In the genomic region with DNA sequence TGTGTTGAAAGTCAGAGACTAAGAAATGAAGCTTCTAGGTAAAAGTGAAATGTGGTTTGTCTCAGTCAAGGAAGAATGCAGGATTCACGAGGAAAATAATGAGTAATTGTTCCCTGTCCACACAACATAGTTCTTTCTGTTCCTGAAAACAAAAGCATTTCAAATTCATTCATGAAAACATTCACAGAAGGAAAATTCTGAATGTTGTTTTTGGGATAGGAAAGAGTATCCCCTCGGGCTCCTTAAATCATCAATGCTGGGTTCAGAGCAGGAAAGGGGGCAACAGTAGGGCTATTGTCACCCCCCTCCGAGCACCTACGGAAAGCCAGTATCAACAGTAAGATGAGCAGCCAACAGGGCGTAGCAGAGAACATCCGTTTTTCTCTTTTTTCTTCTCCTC, we compare ENCODE assay signal across 14 cellular contexts.
DNase-seq lines count a peak whose midpoint lies in the region; ATAC-seq and TF ChIP-seq lines count a peak whose summit lies in the region.
"Had no signal": no experiment of that assay in that cellular context is flagged by ENCODE, and none has a peak within 500 bp of the region (broad histone marks: within the 10 kb centered on the region; RNA-seq: fewer than 3 reads in every experiment).

No MANE protein-coding gene starts in this region.

- CTCF ChIA-PET in mammary epithelial cell (lab: Charles Lee; ENCODE audit: low non-redundant PET) = no interaction called here

- WGBS in mammary epithelial cell (ENCODE audit: low coverage, missing lambda C conversion rate) = 3% methylated on average over 6 of the region's 6 CpGs
- 67 to 71% methylated on average over 6 of the region's 6 CpGs for WGBS in lower leg skin, 2 donors

- intact Hi-C loops in mammary epithelial cell (cut with micrococcal nuclease) = no loop called here
- intact Hi-C loops in sciatic nerve (cut with DNase I) = no loop called here
- intact Hi-C loops in lower leg skin (cut with DNase I; ENCODE audit: low total_unique reads) = loop anchor here (5.0 kb wide), 1 partner anchor 1463 kb away; no protein-coding TSS in a partner anchor
- intact Hi-C loops in Right ventricle myocardium inferior (cut with DNase I) = no loop called here

- dilution Hi-C loops in mammary epithelial cell (cut with HindIII; ENCODE audit: low sequenced_read_pairs) = loop anchor here (25.0 kb wide), 1 partner anchor 758 kb away; no protein-coding TSS in a partner anchor

- no peak for TF ChIP-seq CTCF in mammary epithelial cell (conservative IDR thresholded peaks at IDR 0.05 in 1 of 2, IDR thresholded peaks at IDR 0.05 in 1 of 2; ENCODE audit: extremely low read depth in 1 of 2, insufficient read depth in 1 of 2, low read depth in 1 of 2, low read length in 2 of 2)
- TF ChIP-seq CTCF in lower leg skin (IDR thresholded peaks at IDR 0.05) = no peak

- no peak for TF ChIP-seq POLR2A in lower leg skin (IDR thresholded peaks at IDR 0.05)

- H3K4me3 ChIP-seq in BLaER1 treated with 17β-estradiol and CSF1 and Interleukin-3, amounts not matched to agents 10 nM and 100 nM = peak overlapping the region in 4 of 10 experiments; percentile 12 to 34 (median 18); a peak in 4 of 20 replicates
- H3K4me3 ChIP-seq in mammary epithelial cell (replicated peaks in 1 of 3; ENCODE audit: insufficient read depth in 1 of 3, low read depth in 2 of 3, low read length in 3 of 3) (peak overlapping the region in 2 of 3 experiments; percentile 18 to 37), lower leg skin (ENCODE audit: low read depth, poor library complexity, severe bottlenecking) (no peak overlapping the region)

- H3K27ac ChIP-seq in BLaER1 treated with 17β-estradiol and CSF1 and Interleukin-3, amounts not matched to agents 10 nM and 100 nM = peak overlapping the region in 6 of 11 experiments; percentile 0 to 50 (median 24); a peak in 7 of 22 replicates
- peak overlapping the region; percentile 76 for H3K27ac ChIP-seq in mammary epithelial cell (ENCODE audit: insufficient read depth, low read depth, low read length)

- no TSS peak for BruUV-seq in mammary epithelial cell (replicated peaks; lab: Mats Ljungman, UMichigan)

- in situ Hi-C loops in mammary epithelial cell (cut with MboI; ENCODE audit: low sequenced_read_pairs in 2 of 2) = no loop called here

- peaks cover 0 to 23% (median 6%) of the 10 kb centered on the region in 11 experiments; a peak in 10 of 22 replicates for H3K9me3 ChIP-seq in BLaER1 treated with 17β-estradiol and CSF1 and Interleukin-3, amounts not matched to agents 10 nM and 100 nM (replicated peaks in 1 of 11)
- no peaks in the 10 kb centered on the region for H3K9me3 ChIP-seq in mammary epithelial cell (replicated peaks; ENCODE audit: insufficient read depth, low read length)
- H3K9me3 ChIP-seq: Caco-2 had no signal

- H4K20me1 ChIP-seq in BLaER1 treated with 17β-estradiol and CSF1 and Interleukin-3, amounts not matched to agents 10 nM and 100 nM = no peaks in the 10 kb centered on the region
- no peaks in the 10 kb centered on the region for H4K20me1 ChIP-seq in mammary epithelial cell (ENCODE audit: insufficient read depth, low read length)

- peak overlapping the region; percentile 56 to 78 (median 69) for H3K4me2 ChIP-seq in BLaER1 treated with 17β-estradiol and CSF1 and Interleukin-3, amounts not matched to agents 10 nM and 100 nM
- peak overlapping the region; percentile 67 for H3K4me2 ChIP-seq in mammary epithelial cell (ENCODE audit: insufficient read depth, low read depth, low read length)

- peak; percentile 65 for DNase-seq in mammary epithelial cell
- DNase-seq in medulla oblongata (ENCODE audit: extremely low spot score) = peak; percentile 58
- DNase-seq in sciatic nerve (ENCODE audit: low spot score) = no peak
- no peak for DNase-seq in NOMO-1 (lab: John Stamatoyannopoulos, UW; ENCODE audit: unreplicated experiment in 2 of 2)
- no peak for DNase-seq in GF-D8 (lab: John Stamatoyannopoulos, UW)
- no peak for DNase-seq in lower leg skin (ENCODE audit: low spot score in 2 of 2)
- no peak for DNase-seq in Right ventricle myocardium inferior (ENCODE audit: missing footprints)
- DNase-seq: ACHN; Caco-2; CD8-positive, alpha-beta T cell; DMS53; HCEC 1CT; HFFc6 had no signal

- H3K36me3 ChIP-seq in BLaER1 treated with 17β-estradiol and CSF1 and Interleukin-3, amounts not matched to agents 10 nM and 100 nM = no peaks in the 10 kb centered on the region
- H3K36me3 ChIP-seq in mammary epithelial cell (ENCODE audit: insufficient read depth, low read length) = no peaks in the 10 kb centered on the region

- peaks cover 43 to 74% (median 63%) of the 10 kb centered on the region in 10 experiments for H3K4me1 ChIP-seq in BLaER1 treated with 17β-estradiol and CSF1 and Interleukin-3, amounts not matched to agents 10 nM and 100 nM
- H3K4me1 ChIP-seq in mammary epithelial cell (ENCODE audit: insufficient read depth, low read length) = peaks cover 67% of the 10 kb centered on the region
- H3K4me1 ChIP-seq: Caco-2 had no signal

- ATAC-seq in sciatic nerve = peak; percentile 94
- ATAC-seq in Right ventricle myocardium inferior = no peak
- ATAC-seq: CD8-positive, alpha-beta T cell had no signal

- H3K9ac ChIP-seq in BLaER1 treated with 17β-estradiol and CSF1 and Interleukin-3, amounts not matched to agents 10 nM and 100 nM = 0 out of 22 replicates have a peak overlapping the region, but pooled peaks of 1 of the 11 experiments have one; percentile 8
- H3K9ac ChIP-seq in mammary epithelial cell (ENCODE audit: insufficient read depth, low read length) = peak overlapping the region; percentile 45

- H2AFZ ChIP-seq in mammary epithelial cell (ENCODE audit: low read depth, low read length) = peak overlapping the region; percentile 75

- H3K79me2 ChIP-seq in mammary epithelial cell (ENCODE audit: insufficient read depth, low read length) = no peaks in the 10 kb centered on the region

- H3K27me3 ChIP-seq in BLaER1 treated with 17β-estradiol and CSF1 and Interleukin-3, amounts not matched to agents 10 nM and 100 nM = no peaks in the 10 kb centered on the region
- no peaks in the 10 kb centered on the region for H3K27me3 ChIP-seq in mammary epithelial cell (ENCODE audit: insufficient read depth, low read length)

Comparison
In these comparisons a context has a peak if more than half of its experiments do, and no peak if none do; other contexts are left out.
1. DNase-seq: peak in mammary epithelial cell (single experiment) and medulla oblongata (single experiment); none in sciatic nerve (single experiment), NOMO-1 (0 of 2), GF-D8 (single experiment), lower leg skin (0 of 2) and Right ventricle myocardium inferior (single experiment).